ENCODE assay signal across 8 cellular contexts in the genomic region with DNA sequence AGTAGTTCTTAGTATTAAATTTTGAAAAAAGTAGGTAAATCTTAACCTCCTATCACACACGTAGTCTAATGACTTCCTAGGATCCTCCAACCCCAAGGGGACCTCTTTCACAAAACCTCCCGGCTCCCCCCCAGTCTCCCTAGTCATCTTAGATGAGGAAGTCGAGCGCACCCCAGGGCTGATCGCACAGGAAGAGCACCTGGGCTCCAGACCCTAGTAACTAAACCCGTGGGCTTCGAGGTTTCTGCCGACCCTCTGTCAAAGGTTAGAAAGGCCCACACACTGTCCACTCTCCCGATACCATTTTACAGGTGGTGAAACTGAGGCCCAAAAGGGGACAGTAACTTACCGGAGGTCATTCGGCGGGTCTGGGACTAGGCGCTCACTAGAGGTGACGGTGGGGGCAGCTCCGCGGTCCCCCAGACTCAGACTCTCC. TPM values are rescaled to one million over a fixed set of nuclear protein-coding genes. Genes with fewer than 3 reads are reported as not detected.
DNase-seq lines count a peak whose midpoint lies in the region; ATAC-seq and TF ChIP-seq lines count a peak whose summit lies in the region.

No MANE protein-coding gene starts in this region.

- peak; percentile 17 for ATAC-seq in GM21423 (IDR thresholded peaks at IDR 0.05; ENCODE audit: unreplicated experiment)
- peak; percentile 3 for ATAC-seq in effector memory CD8-positive, alpha-beta T cell (replicated peaks)

- H3K9ac ChIP-seq in stomach smooth muscle (ENCODE audit: low read length in 2 of 2): peak overlapping the region; percentile 78 to 94

- H3K4me1 ChIP-seq in mononuclear cell (ENCODE audit: insufficient read depth, low read length) (peaks cover 73% of the 10 kb centered on the region), stomach smooth muscle (ENCODE audit: control insufficient read depth, insufficient read depth, low read length) (peaks cover 18% of the 10 kb centered on the region)

- H3K9me3 Mint-ChIP-seq in effector memory CD8-positive, alpha-beta T cell: no peaks in the 10 kb centered on the region

- H3K4me3 ChIP-seq in BJ (ENCODE audit: low read depth, low read length) (peak overlapping the region; percentile 94), mononuclear cell (ENCODE audit: low read length) (peak overlapping the region; percentile 97), stomach smooth muscle (ENCODE audit: low read length in 2 of 2) (peak overlapping the region; percentile 95 to 99)

- peaks cover 45% of the 10 kb centered on the region for H3K36me3 Mint-ChIP-seq in effector memory CD8-positive, alpha-beta T cell (ENCODE audit: insufficient read depth)

- POLR2A ChIA-PET in BJ (lab: Charles Lee): interaction anchor here (0.6 kb wide), 1 partner anchor 12 kb away, joined by 6 read pairs; no protein-coding TSS in a partner anchor

- H3K4me3 Mint-ChIP-seq in effector memory CD8-positive, alpha-beta T cell: peak overlapping the region; percentile 78 to 93

- H3K27me3 ChIP-seq in BJ (ENCODE audit: control insufficient read depth, insufficient read depth, low read length) (no peaks in the 10 kb centered on the region), mononuclear cell (ENCODE audit: insufficient read depth, low read length) (no peaks in the 10 kb centered on the region), stomach smooth muscle (ENCODE audit: control insufficient read depth in 1 of 2, insufficient read depth in 2 of 2, low read length in 2 of 2) (no peaks in the 10 kb centered on the region)

- peak overlapping the region; percentile 78 for H3K27ac ChIP-seq in stomach smooth muscle (ENCODE audit: low read length)

- TF ChIP-seq CTCF in BJ (IDR thresholded peaks at IDR 0.05; ENCODE audit: insufficient read depth, low read depth, low read length): no peak

- CTCF ChIA-PET in BJ (lab: Yijun Ruan, JAX): interaction anchor here (0.6 to 3.0 kb wide), 5 partner anchors 25 to 495 kb away, joined by 3 to 8 read pairs (median 3); no protein-coding TSS in a partner anchor

- H3K36me3 ChIP-seq in BJ (ENCODE audit: control insufficient read depth, insufficient read depth, low read length) (peaks cover 2% of the 10 kb centered on the region; the same call in 1 of the 2 replicates), stomach smooth muscle (ENCODE audit: control insufficient read depth in 2 of 2, insufficient read depth in 2 of 2, low read length in 2 of 2) (peaks cover 5 to 7% of the 10 kb centered on the region in 2 donors)

- peaks cover 38 to 58% of the 10 kb centered on the region in 2 donors for H3K4me1 Mint-ChIP-seq in effector memory CD8-positive, alpha-beta T cell (ENCODE audit: low read depth in 2 of 2)

- no peaks in the 10 kb centered on the region for H3K27me3 Mint-ChIP-seq in effector memory CD8-positive, alpha-beta T cell

- no peak for DNase-seq in BJ (ENCODE audit: low read depth)
- peak; percentile 54 to 57 for DNase-seq in Kasumi-1 (lab: John Stamatoyannopoulos, UW)
- DNase-seq in activated CD4-positive, alpha-beta T cell treated with anti-CD3 and anti-CD28 coated beads for 24 hours (ENCODE audit: low read depth in 2 of 2): peak; percentile 16 to 21
- DNase-seq in effector memory CD8-positive, alpha-beta T cell: peak in 2 of 3 experiments; percentile 16 to 31
- DNase-seq in NCI-H187 treated with DMSO at 0.1 percent for 48 hours (lab: John Stamatoyannopoulos, UW): no peak

- H3K27ac Mint-ChIP-seq in effector memory CD8-positive, alpha-beta T cell: peak overlapping the region; percentile 89 to 94

- no peaks in the 10 kb centered on the region for H3K9me3 ChIP-seq in mononuclear cell (ENCODE audit: low read depth, low read length)
- H3K9me3 ChIP-seq in stomach smooth muscle (ENCODE audit: control insufficient read depth in 2 of 2, low read length in 2 of 2): no peaks in the 10 kb centered on the region

RNA-seq across cellular contexts. Expression of gene MBD4, which starts 0.3 kb away (rescaled TPM):
- polyA plus RNA-seq in BJ (2011; rRNA removed): 17.5 and 24.9 TPM in 2 replicates
- 5.7 and 9.4 TPM in 2 replicates for polyA minus RNA-seq in BJ (2011; rRNA and poly(A)+ RNA removed)
- 60.2 TPM for total RNA-seq in mononuclear cell

RNA-seq across cellular contexts. Expression of gene IFT122, which starts 0.6 kb away (rescaled TPM):
- 15.8 and 27.8 TPM in 2 replicates for polyA plus RNA-seq in BJ (2011; rRNA removed)
- 30.4 and 48.9 TPM in 2 replicates for polyA minus RNA-seq in BJ (2011; rRNA and poly(A)+ RNA removed)
- total RNA-seq in mononuclear cell: 8.3 TPM

RNA-seq across cellular contexts. Expression of gene EFCAB12, which starts 11.0 kb away (rescaled TPM):
- 0.02 and 0.05 TPM in 2 replicates for polyA plus RNA-seq in BJ (2011; rRNA removed)
- not detected in 2 replicates for polyA minus RNA-seq in BJ (2011; rRNA and poly(A)+ RNA removed)
- total RNA-seq in mononuclear cell: 1.4 TPM

Comparison
In these comparisons a context has a peak if more than half of its experiments do, and no peak if none do; other contexts are left out.
1. DNase-seq: peak in Kasumi-1 (2 of 2), activated CD4-positive, alpha-beta T cell treated with anti-CD3 and anti-CD28 coated beads for 24 hours (2 of 2) and effector memory CD8-positive, alpha-beta T cell (2 of 3); none in BJ (single experiment) and NCI-H187 treated with DMSO at 0.1 percent for 48 hours (single experiment).
2. Peak in every context shown above with its lines, with median percentiles within 50 percentile points of each other: H3K4me3 ChIP-seq.